Comparison of ENCODE assay signal across 2 cellular contexts in the genomic region with DNA sequence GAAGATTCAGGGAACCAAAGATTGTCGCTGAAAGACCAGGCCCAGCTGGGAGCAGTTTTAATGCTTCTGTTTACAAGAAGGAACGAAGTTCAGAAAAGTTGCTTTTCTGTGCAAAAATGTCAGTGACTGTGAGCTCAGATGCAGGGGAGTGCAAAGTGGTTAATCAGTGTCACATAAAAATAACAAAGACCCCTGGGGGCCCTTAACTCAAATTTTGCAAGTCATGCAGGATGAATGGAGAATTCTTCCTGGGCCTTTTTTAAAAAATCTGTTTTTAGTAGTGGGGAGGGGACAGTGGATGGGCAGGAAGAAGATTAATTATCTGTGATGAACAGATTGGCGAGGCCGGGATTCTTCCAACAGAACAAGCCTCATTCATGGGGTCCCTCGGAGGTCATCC.
TF ChIP-seq lines count a peak whose summit lies in the region.

No MANE protein-coding gene starts in this region.

TF ChIP-seq in A549, 52 proteins besides CTCF, POLR2A, EP300 and RAD21 (continued from another document):
- no peak for TF ChIP-seq KDM5A (IDR thresholded peaks at IDR 0.05)

TF ChIP-seq in IMR-90, 13 proteins besides CTCF, POLR2A, EP300 and RAD21 (continued from another document):
- TF ChIP-seq, protein P1, sequence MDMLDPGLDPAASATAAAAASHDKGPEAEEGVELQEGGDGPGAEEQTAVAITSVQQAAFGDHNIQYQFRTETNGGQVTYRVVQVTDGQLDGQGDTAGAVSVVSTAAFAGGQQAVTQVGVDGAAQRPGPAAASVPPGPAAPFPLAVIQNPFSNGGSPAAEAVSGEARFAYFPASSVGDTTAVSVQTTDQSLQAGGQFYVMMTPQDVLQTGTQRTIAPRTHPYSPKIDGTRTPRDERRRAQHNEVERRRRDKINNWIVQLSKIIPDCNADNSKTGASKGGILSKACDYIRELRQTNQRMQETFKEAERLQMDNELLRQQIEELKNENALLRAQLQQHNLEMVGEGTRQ (IDR thresholded peaks at IDR 0.05; ENCODE audit: low read depth, low read length): no peak
TF ChIP-seq in IMR-90: peak in this region for 1.
